In the genomic region with DNA sequence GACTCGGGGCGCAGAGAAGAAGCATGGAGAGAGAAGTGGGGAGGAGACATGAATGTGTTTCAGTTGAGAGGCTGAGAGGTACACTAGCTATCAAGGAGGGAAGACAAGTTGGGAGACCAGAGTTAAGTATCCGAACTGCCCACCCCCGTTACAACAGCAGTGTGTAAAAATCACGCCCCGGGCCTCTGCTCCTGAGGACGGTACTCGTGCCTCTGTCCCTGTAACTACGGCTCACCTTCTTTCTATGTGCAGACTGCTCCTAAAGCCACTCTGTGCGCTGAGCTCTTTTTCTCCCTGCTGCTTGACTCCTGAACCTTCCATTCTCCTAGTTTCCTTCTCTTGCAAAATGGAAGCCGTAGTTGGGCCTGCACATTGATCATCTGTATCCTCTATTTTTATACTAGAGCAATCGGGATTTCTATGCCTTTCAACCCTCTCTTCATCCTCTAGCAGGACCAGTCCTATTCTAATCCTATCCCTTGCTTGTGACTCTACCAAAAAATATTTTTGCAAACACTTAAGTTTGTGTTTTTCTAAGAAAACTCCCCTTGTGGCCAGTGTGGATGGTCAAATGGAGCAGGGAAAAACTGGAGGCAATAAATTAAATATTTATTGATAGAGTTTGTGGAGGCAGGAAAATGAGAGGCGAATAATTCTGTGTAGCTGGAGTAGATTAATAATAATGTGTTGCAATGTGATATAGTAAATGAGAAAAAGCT, we compare ENCODE assay signal across 8 cellular contexts. TPM values are rescaled to one million over a fixed set of nuclear protein-coding genes. Genes with fewer than 3 reads are reported as not detected.
DNase-seq lines count a peak whose midpoint lies in the region; ATAC-seq and TF ChIP-seq lines count a peak whose summit lies in the region.

No MANE protein-coding gene starts in this region.

- H3K36me3 ChIP-seq in ACC112 (ENCODE audit: insufficient read depth, low read length) (peaks cover 11% of the 10 kb centered on the region; the same call in 1 of the 2 replicates), Panc1 (ENCODE audit: control insufficient read depth, insufficient read depth, low read length) (peaks cover 12% of the 10 kb centered on the region), endodermal cell (ENCODE audit: control insufficient read depth, insufficient read depth, low read length) (peaks cover 22% of the 10 kb centered on the region)

- H3K36me3 Mint-ChIP-seq in endodermal cell (ENCODE audit: low read depth) (peaks cover 24% of the 10 kb centered on the region), neural crest cell (ENCODE audit: low read depth) (peaks cover 16% of the 10 kb centered on the region)

- no peaks in the 10 kb centered on the region for H3K9me3 ChIP-seq in Panc1 (ENCODE audit: control insufficient read depth, insufficient read depth, low read depth, low read length)
- no peaks in the 10 kb centered on the region for H3K9me3 ChIP-seq in endodermal cell (ENCODE audit: control insufficient read depth, low read length)

- CTCF ChIA-PET in Panc1 (lab: Charles Lee) = no interaction called here

- peaks cover 16% of the 10 kb centered on the region for H3K4me1 ChIP-seq in ACC112 (ENCODE audit: control insufficient read depth, insufficient read depth, low read length, unreplicated experiment)
- H3K4me1 ChIP-seq in Panc1 (ENCODE audit: control insufficient read depth, insufficient read depth, low read length) = peaks cover 23% of the 10 kb centered on the region
- H3K4me1 ChIP-seq in endodermal cell (ENCODE audit: control insufficient read depth, insufficient read depth, low read length) = peaks cover 17% of the 10 kb centered on the region

- H3K4me1 Mint-ChIP-seq in endodermal cell = peaks cover 48% of the 10 kb centered on the region
- peaks cover 59% of the 10 kb centered on the region for H3K4me1 Mint-ChIP-seq in neural crest cell

- H2AFZ ChIP-seq in ACC112 (ENCODE audit: low read length, unreplicated experiment) = peak overlapping the region; percentile 58

- peak overlapping the region; percentile 89 for H3K27ac Mint-ChIP-seq in endodermal cell
- H3K27ac Mint-ChIP-seq in neural crest cell (ENCODE audit: unreplicated experiment) = peak overlapping the region; percentile 16

- H3K27ac ChIP-seq in ACC112 (ENCODE audit: low read depth, low read length) (peak overlapping the region; percentile 58), Panc1 (ENCODE audit: low read length) (peak overlapping the region; percentile 88), endodermal cell (ENCODE audit: low read depth, low read length) (peak overlapping the region; percentile 33)

- H3K27me3 ChIP-seq in ACC112 (ENCODE audit: insufficient read depth, low read length) (no peaks in the 10 kb centered on the region), Panc1 (ENCODE audit: control insufficient read depth, insufficient read depth, low read length) (no peaks in the 10 kb centered on the region), endodermal cell (ENCODE audit: control insufficient read depth, insufficient read depth, low read length, poor library complexity, severe bottlenecking) (no peaks in the 10 kb centered on the region)

- peaks cover 77% of the 10 kb centered on the region for H3K79me2 ChIP-seq in ACC112 (ENCODE audit: control insufficient read depth, insufficient read depth, low read length, unreplicated experiment)

- peak overlapping the region; percentile 100 for H3K4me3 ChIP-seq in ACC112 (ENCODE audit: low read depth, low read length)
- H3K4me3 ChIP-seq in Panc1 (ENCODE audit: low read depth in 2 of 2, low read length in 2 of 2) = peak overlapping the region; percentile 88 to 89
- peak overlapping the region; percentile 90 for H3K4me3 ChIP-seq in endodermal cell (ENCODE audit: low read length)

- no peaks in the 10 kb centered on the region for H3K27me3 Mint-ChIP-seq in endodermal cell (ENCODE audit: insufficient read depth)
- peaks cover 16% of the 10 kb centered on the region for H3K27me3 Mint-ChIP-seq in neural crest cell (ENCODE audit: low read depth)

- peak overlapping the region; percentile 85 for H3K9ac ChIP-seq in endodermal cell (ENCODE audit: extremely low read depth, low read length, poor library complexity, severe bottlenecking)

- intact Hi-C loops in Panc1 (cut with micrococcal nuclease; ENCODE audit: unreplicated experiment) = no loop called here

- peak; percentile 0 for ATAC-seq in GM18502 (IDR thresholded peaks at IDR 0.05; ENCODE audit: poor library complexity, unreplicated experiment)
- ATAC-seq in Panc1 = no peak
- no peak for ATAC-seq in HG03342 (IDR thresholded peaks at IDR 0.05; ENCODE audit: unreplicated experiment)

- in situ Hi-C loops in Panc1 (cut with HindIII; ENCODE audit: low pct_unique_long_range_greater_than_20kb, low sequenced_read_pairs) = no loop called here

- peak overlapping the region; percentile 85 for H3K4me3 Mint-ChIP-seq in endodermal cell
- peak overlapping the region; percentile 92 for H3K4me3 Mint-ChIP-seq in neural crest cell

- BruUV-seq in Panc1 (replicated peaks; lab: Mats Ljungman, UMichigan) = no TSS peak

- 2 to 10% methylated on average over 8 to 13 of the region's 13 CpGs for WGBS in endodermal cell (ENCODE audit: insufficient coverage in 1 of 2, insufficient read length in 1 of 2), 2 experiments

- DNase-seq in Panc1 (ENCODE audit: low read depth, low spot score) = no peak
- DNase-seq in endodermal cell = no peak
- no peak for DNase-seq in neural crest cell (ENCODE audit: low read depth, low spot score)
- no peak for DNase-seq in NCI-H2227 treated with DMSO at 0.1 percent for 48 hours (lab: John Stamatoyannopoulos, UW)
- no peak for DNase-seq in COLO829 (ENCODE audit: low spot score)

- TF ChIP-seq CTCF in Panc1 (IDR thresholded peaks at IDR 0.05) (no peak; the same call in 1 of the 2 replicates), endodermal cell (conservative IDR thresholded peaks at IDR 0.05) (peak; percentile 56), neural crest cell (conservative IDR thresholded peaks at IDR 0.05) (peak; percentile 55)

- H3K9me3 Mint-ChIP-seq in endodermal cell (no peaks in the 10 kb centered on the region), neural crest cell (no peaks in the 10 kb centered on the region)

- POLR2A ChIA-PET in Panc1 (lab: Charles Lee) = no interaction called here

RNA-seq across cellular contexts. Expression of gene POLR1D, which starts 0.6 kb away (rescaled TPM):
- total RNA-seq in Panc1 (2021; ENCODE audit: unreplicated experiment) (75.6 TPM), endodermal cell (100 to 1,000 TPM; 135 to 136 TPM), neural crest cell (92.6 and 100 TPM in 2 replicates)
- polyA plus RNA-seq in Panc1 (2012; ENCODE audit: insufficient read length) = 61.7 TPM
- 164 TPM for polyA plus RNA-seq in endodermal cell (2013, experiment 1 of 2)
- polyA plus RNA-seq in endodermal cell (2013, experiment 2 of 2) = 145 TPM

RNA-seq across cellular contexts. Expression of gene LNX2, which starts 1.9 kb away (rescaled TPM):
- total RNA-seq in Panc1 (2021; ENCODE audit: unreplicated experiment) (11.6 TPM), endodermal cell (10 to 100 TPM; 13.9 to 15.6 TPM), neural crest cell (9.4 and 9.6 TPM in 2 replicates)
- 4.3 TPM for polyA plus RNA-seq in Panc1 (2012; ENCODE audit: insufficient read length)
- polyA plus RNA-seq in endodermal cell (2013, experiment 1 of 2) = 7.7 TPM
- 7.8 TPM for polyA plus RNA-seq in endodermal cell (2013, experiment 2 of 2)

Comparison
In these comparisons a context has a peak if more than half of its experiments do, and no peak if none do; other contexts are left out.
1. H3K27ac ChIP-seq: peak in every context shown above with its lines; median percentile 88 in Panc1; 58 in ACC112; 33 in endodermal cell.